Comparison of ENCODE assay signal across 1 cellular context in the genomic region with DNA sequence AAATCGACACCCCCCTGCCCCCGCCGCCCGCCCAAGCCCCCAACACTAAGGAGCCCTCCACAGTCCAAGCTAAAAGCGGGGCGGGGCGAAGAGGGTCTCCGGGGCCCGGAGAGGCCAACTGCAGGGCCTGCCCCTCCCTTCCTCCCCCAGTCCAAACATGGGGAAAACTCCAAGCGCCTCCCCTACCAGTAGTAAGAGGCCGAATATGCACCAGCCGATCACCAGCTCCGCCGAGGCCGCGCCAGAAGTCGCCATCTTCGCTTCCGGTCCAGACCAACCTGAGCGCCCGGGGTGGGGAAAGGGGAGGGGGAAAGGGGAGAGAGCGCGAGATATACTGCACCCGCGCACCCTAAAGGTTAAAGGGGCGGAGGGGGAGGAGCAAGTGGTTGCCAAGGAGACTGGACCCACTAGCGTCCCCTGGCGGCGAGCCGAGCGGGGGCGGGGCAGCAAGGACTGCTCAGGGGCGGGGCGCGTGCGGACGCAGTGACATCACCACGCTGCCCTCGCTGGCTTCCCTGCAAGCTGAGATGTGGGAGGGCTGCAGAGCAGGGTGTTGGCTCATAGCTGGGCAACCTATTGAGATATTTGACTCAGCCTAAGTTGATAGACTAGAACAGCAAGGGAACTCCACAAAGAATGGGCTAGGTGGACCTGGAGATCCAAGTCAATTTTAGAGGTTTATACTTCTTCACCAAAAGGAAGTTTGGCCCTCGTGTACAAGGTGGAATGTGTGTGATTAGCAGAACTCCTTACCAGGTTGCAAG.
TF ChIP-seq lines count a peak whose summit lies in the region.

A gene (minus strand): TSS at position 384 of the 764 bp plus-strand sequence. CDS start 129 bp downstream, at position 255.

TF ChIP-seq in H1, 55 proteins besides CTCF, POLR2A, EP300 and RAD21:
- TF ChIP-seq SP4 (IDR thresholded peaks at IDR 0.05; ENCODE audit: low read length) (0 out of 2 replicates have a peak, but pooled peaks have one; percentile 73), EGR1 (IDR thresholded peaks at IDR 0.05; ENCODE audit: borderline replicate concordance, low read depth, low read length) (peak; percentile 69; the same call in 1 of the 2 replicates), TAF7 (optimal IDR thresholded peaks at IDR 0.05; ENCODE audit: borderline replicate concordance, low read depth, low read length) (peak; percentile 74), TAF1 (IDR thresholded peaks at IDR 0.05; ENCODE audit: low read depth, low read length) (peak; percentile 95), SIN3A (conservative IDR thresholded peaks at IDR 0.05 in 1 of 2, IDR thresholded peaks at IDR 0.05 in 1 of 2; ENCODE audit: low read depth in 1 of 2, low read length in 2 of 2) (peak in 1 of 2 experiments; percentile 1; a peak in 1 of 4 replicates), ASH2L (IDR thresholded peaks at IDR 0.05; ENCODE audit: low read length) (peak; percentile 78), RXRA (IDR thresholded peaks at IDR 0.05; ENCODE audit: insufficient read depth, low read depth, low read length) (no peak), CHD1 (IDR thresholded peaks at IDR 0.05; ENCODE audit: low read depth, low read length) (no peak), TEAD4 (IDR thresholded peaks at IDR 0.05; ENCODE audit: low read depth, low read length) (no peak), CHD2 (IDR thresholded peaks at IDR 0.05; ENCODE audit: low read length) (peak; percentile 77), SP1 (IDR thresholded peaks at IDR 0.05; ENCODE audit: low read depth, low read length) (peak; percentile 84), BCL11A (IDR thresholded peaks at IDR 0.05; ENCODE audit: low read depth in 2 of 2, low read length in 2 of 2) (no peak), SIRT6 (IDR thresholded peaks at IDR 0.05; ENCODE audit: low read length) (no peak), POU5F1 (IDR thresholded peaks at IDR 0.05; ENCODE audit: low read depth, low read length) (no peak), RBBP5 (IDR thresholded peaks at IDR 0.05; ENCODE audit: borderline replicate concordance, low read depth, low read length) (0 out of 2 replicates have a peak, but pooled peaks have one; percentile 32), RNF2 (IDR thresholded peaks at IDR 0.05; ENCODE audit: borderline replicate concordance, low read depth, low read length, missing control alignments, poor library complexity, severe bottlenecking) (no peak), NANOG (IDR thresholded peaks at IDR 0.05; ENCODE audit: insufficient read depth, low read depth, low read length, poor library complexity, severe bottlenecking) (no peak), CTBP2 (IDR thresholded peaks at IDR 0.05; ENCODE audit: borderline replicate concordance, insufficient read depth, insufficient read length, low read length) (no peak), FOSL1 (IDR thresholded peaks at IDR 0.05; ENCODE audit: insufficient read depth, low read depth, low read length) (no peak), HDAC6 (IDR thresholded peaks at IDR 0.05; ENCODE audit: low read depth, low read length) (no peak), YY1 (IDR thresholded peaks at IDR 0.05; ENCODE audit: low read depth, low read length) (peak; percentile 88), SP2 (IDR thresholded peaks at IDR 0.05; ENCODE audit: low read length) (no peak), CBX8 (IDR thresholded peaks at IDR 0.05; ENCODE audit: borderline replicate concordance, low read depth, low read length) (no peak), TCF12 (IDR thresholded peaks at IDR 0.05; ENCODE audit: low read depth, low read length) (no peak), BRCA1 (IDR thresholded peaks at IDR 0.05; ENCODE audit: low read depth, low read length) (0 out of 2 replicates have a peak, but pooled peaks have one; percentile 43), SRF (IDR thresholded peaks at IDR 0.05; ENCODE audit: low read depth, low read length) (no peak), EZH2 (IDR thresholded peaks at IDR 0.05; ENCODE audit: low read depth, low read length, severe bottlenecking) (no peak), CBX5 (IDR thresholded peaks at IDR 0.05; ENCODE audit: low read depth, low read length) (no peak), POLR2AphosphoS5 (IDR thresholded peaks at IDR 0.05; ENCODE audit: low read depth, low read length) (peak; percentile 60; the same call in 1 of the 2 replicates), KDM5A (IDR thresholded peaks at IDR 0.05; ENCODE audit: low read length) (no peak), CREB1 (IDR thresholded peaks at IDR 0.05) (peak; percentile 79), GABPA (IDR thresholded peaks at IDR 0.05; ENCODE audit: borderline replicate concordance, insufficient read depth, low read length) (no peak), KDM1A (IDR thresholded peaks at IDR 0.05; ENCODE audit: borderline replicate concordance, low read length) (no peak), SIX5 (IDR thresholded peaks at IDR 0.05; ENCODE audit: low read depth, low read length) (no peak), ZNF274 (IDR thresholded peaks at IDR 0.05; ENCODE audit: borderline replicate concordance, extremely low read depth, low read length) (no peak), CEBPB (IDR thresholded peaks at IDR 0.05; ENCODE audit: low read depth, low read length) (no peak), RFX5 (IDR thresholded peaks at IDR 0.05; ENCODE audit: borderline replicate concordance, low read depth, low read length) (no peak), SAP30 (IDR thresholded peaks at IDR 0.05; ENCODE audit: insufficient read depth, insufficient replicate concordance, low read length) (no peak), PHF8 (conservative IDR thresholded peaks at IDR 0.05; ENCODE audit: low read depth, low read length) (peak; percentile 70), SUZ12 (IDR thresholded peaks at IDR 0.05; ENCODE audit: low read length) (no peak), MAFK (IDR thresholded peaks at IDR 0.05; ENCODE audit: low read depth, low read length) (no peak), JUND (IDR thresholded peaks at IDR 0.05; ENCODE audit: low read length) (peak; percentile 65), TBP (IDR thresholded peaks at IDR 0.05; ENCODE audit: low read depth, low read length) (peak; percentile 78), HDAC2 (IDR thresholded peaks at IDR 0.05; ENCODE audit: borderline replicate concordance in 1 of 2, low read depth in 2 of 2, low read length in 2 of 2) (no peak), KDM4A (IDR thresholded peaks at IDR 0.05; ENCODE audit: low read depth, low read length, severe bottlenecking) (peak; percentile 32), GTF2F1 (IDR thresholded peaks at IDR 0.05; ENCODE audit: borderline replicate concordance, low read depth, low read length) (no peak), JUN (IDR thresholded peaks at IDR 0.05; ENCODE audit: low read depth, low read length) (no peak), BACH1 (IDR thresholded peaks at IDR 0.05; ENCODE audit: low read length) (no peak), NRF1 (IDR thresholded peaks at IDR 0.05; ENCODE audit: low read depth, low read length) (no peak)
- TF ChIP-seq, protein P1, sequence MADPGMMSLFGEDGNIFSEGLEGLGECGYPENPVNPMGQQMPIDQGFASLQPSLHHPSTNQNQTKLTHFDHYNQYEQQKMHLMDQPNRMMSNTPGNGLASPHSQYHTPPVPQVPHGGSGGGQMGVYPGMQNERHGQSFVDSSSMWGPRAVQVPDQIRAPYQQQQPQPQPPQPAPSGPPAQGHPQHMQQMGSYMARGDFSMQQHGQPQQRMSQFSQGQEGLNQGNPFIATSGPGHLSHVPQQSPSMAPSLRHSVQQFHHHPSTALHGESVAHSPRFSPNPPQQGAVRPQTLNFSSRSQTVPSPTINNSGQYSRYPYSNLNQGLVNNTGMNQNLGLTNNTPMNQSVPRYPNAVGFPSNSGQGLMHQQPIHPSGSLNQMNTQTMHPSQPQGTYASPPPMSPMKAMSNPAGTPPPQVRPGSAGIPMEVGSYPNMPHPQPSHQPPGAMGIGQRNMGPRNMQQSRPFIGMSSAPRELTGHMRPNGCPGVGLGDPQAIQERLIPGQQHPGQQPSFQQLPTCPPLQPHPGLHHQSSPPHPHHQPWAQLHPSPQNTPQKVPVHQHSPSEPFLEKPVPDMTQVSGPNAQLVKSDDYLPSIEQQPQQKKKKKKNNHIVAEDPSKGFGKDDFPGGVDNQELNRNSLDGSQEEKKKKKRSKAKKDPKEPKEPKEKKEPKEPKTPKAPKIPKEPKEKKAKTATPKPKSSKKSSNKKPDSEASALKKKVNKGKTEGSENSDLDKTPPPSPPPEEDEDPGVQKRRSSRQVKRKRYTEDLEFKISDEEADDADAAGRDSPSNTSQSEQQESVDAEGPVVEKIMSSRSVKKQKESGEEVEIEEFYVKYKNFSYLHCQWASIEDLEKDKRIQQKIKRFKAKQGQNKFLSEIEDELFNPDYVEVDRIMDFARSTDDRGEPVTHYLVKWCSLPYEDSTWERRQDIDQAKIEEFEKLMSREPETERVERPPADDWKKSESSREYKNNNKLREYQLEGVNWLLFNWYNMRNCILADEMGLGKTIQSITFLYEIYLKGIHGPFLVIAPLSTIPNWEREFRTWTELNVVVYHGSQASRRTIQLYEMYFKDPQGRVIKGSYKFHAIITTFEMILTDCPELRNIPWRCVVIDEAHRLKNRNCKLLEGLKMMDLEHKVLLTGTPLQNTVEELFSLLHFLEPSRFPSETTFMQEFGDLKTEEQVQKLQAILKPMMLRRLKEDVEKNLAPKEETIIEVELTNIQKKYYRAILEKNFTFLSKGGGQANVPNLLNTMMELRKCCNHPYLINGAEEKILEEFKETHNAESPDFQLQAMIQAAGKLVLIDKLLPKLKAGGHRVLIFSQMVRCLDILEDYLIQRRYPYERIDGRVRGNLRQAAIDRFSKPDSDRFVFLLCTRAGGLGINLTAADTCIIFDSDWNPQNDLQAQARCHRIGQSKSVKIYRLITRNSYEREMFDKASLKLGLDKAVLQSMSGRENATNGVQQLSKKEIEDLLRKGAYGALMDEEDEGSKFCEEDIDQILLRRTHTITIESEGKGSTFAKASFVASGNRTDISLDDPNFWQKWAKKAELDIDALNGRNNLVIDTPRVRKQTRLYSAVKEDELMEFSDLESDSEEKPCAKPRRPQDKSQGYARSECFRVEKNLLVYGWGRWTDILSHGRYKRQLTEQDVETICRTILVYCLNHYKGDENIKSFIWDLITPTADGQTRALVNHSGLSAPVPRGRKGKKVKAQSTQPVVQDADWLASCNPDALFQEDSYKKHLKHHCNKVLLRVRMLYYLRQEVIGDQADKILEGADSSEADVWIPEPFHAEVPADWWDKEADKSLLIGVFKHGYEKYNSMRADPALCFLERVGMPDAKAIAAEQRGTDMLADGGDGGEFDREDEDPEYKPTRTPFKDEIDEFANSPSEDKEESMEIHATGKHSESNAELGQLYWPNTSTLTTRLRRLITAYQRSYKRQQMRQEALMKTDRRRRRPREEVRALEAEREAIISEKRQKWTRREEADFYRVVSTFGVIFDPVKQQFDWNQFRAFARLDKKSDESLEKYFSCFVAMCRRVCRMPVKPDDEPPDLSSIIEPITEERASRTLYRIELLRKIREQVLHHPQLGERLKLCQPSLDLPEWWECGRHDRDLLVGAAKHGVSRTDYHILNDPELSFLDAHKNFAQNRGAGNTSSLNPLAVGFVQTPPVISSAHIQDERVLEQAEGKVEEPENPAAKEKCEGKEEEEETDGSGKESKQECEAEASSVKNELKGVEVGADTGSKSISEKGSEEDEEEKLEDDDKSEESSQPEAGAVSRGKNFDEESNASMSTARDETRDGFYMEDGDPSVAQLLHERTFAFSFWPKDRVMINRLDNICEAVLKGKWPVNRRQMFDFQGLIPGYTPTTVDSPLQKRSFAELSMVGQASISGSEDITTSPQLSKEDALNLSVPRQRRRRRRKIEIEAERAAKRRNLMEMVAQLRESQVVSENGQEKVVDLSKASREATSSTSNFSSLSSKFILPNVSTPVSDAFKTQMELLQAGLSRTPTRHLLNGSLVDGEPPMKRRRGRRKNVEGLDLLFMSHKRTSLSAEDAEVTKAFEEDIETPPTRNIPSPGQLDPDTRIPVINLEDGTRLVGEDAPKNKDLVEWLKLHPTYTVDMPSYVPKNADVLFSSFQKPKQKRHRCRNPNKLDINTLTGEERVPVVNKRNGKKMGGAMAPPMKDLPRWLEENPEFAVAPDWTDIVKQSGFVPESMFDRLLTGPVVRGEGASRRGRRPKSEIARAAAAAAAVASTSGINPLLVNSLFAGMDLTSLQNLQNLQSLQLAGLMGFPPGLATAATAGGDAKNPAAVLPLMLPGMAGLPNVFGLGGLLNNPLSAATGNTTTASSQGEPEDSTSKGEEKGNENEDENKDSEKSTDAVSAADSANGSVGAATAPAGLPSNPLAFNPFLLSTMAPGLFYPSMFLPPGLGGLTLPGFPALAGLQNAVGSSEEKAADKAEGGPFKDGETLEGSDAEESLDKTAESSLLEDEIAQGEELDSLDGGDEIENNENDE (IDR thresholded peaks at IDR 0.05; ENCODE audit: insufficient replicate concordance, low read length): no peak
- TF ChIP-seq, protein P2, sequence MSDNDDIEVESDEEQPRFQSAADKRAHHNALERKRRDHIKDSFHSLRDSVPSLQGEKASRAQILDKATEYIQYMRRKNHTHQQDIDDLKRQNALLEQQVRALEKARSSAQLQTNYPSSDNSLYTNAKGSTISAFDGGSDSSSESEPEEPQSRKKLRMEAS (IDR thresholded peaks at IDR 0.05): peak; percentile 75
- TF ChIP-seq, protein P3, sequence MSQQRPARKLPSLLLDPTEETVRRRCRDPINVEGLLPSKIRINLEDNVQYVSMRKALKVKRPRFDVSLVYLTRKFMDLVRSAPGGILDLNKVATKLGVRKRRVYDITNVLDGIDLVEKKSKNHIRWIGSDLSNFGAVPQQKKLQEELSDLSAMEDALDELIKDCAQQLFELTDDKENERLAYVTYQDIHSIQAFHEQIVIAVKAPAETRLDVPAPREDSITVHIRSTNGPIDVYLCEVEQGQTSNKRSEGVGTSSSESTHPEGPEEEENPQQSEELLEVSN (IDR thresholded peaks at IDR 0.05): 0 out of 2 replicates have a peak, but pooled peaks have one; percentile 34
- TF ChIP-seq, protein P4, sequence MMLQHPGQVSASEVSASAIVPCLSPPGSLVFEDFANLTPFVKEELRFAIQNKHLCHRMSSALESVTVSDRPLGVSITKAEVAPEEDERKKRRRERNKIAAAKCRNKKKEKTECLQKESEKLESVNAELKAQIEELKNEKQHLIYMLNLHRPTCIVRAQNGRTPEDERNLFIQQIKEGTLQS (IDR thresholded peaks at IDR 0.05; ENCODE audit: insufficient read depth, low read depth, low read length): no peak
- TF ChIP-seq, protein P5, sequence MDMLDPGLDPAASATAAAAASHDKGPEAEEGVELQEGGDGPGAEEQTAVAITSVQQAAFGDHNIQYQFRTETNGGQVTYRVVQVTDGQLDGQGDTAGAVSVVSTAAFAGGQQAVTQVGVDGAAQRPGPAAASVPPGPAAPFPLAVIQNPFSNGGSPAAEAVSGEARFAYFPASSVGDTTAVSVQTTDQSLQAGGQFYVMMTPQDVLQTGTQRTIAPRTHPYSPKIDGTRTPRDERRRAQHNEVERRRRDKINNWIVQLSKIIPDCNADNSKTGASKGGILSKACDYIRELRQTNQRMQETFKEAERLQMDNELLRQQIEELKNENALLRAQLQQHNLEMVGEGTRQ (IDR thresholded peaks at IDR 0.05; ENCODE audit: low read length): no peak
- TF ChIP-seq, protein P6, sequence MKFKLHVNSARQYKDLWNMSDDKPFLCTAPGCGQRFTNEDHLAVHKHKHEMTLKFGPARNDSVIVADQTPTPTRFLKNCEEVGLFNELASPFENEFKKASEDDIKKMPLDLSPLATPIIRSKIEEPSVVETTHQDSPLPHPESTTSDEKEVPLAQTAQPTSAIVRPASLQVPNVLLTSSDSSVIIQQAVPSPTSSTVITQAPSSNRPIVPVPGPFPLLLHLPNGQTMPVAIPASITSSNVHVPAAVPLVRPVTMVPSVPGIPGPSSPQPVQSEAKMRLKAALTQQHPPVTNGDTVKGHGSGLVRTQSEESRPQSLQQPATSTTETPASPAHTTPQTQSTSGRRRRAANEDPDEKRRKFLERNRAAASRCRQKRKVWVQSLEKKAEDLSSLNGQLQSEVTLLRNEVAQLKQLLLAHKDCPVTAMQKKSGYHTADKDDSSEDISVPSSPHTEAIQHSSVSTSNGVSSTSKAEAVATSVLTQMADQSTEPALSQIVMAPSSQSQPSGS (IDR thresholded peaks at IDR 0.05; ENCODE audit: low read length): peak; percentile 46; the same call in 1 of the 2 replicates
